14 cellular contexts compared by ENCODE assay signal in genomic region chr12:11767029-11767724, GRCh38.
DNase-seq lines count a peak whose midpoint lies in the region; ATAC-seq and TF ChIP-seq lines count a peak whose summit lies in the region.
"Had no signal": no experiment of that assay in that cellular context is flagged by ENCODE, and none has a peak within 500 bp of the region (broad histone marks: within the 10 kb centered on the region; RNA-seq: fewer than 3 reads in every experiment).

No MANE protein-coding gene starts in this region.

- H3K36me3 Mint-ChIP-seq in activated T-cell treated with anti-CD3 and anti-CD28 coated beads, Interleukin-2, amount 50 U/mL, for 4 hours (ENCODE audit: insufficient read depth): peaks cover 30% of the 10 kb centered on the region
- H3K36me3 Mint-ChIP-seq in activated T-helper 2 cell treated with anti-CD3 and anti-CD28 coated beads, Interferon-gamma antibody, Interleukin-2, Interleukin-4, amounts not matched to agents 10 μg/mL and 5 μg/mL and 100 μg/mL, durations not matched to agents 14 hours and 24 hours and 36 hours (ENCODE audit: low read depth): peaks cover 72% of the 10 kb centered on the region

- no peaks in the 10 kb centered on the region for H3K9me3 Mint-ChIP-seq in activated T-cell treated with anti-CD3 and anti-CD28 coated beads, Interleukin-2, amount 50 U/mL, for 4 hours
- no peaks in the 10 kb centered on the region for H3K9me3 Mint-ChIP-seq in activated T-helper 2 cell treated with anti-CD3 and anti-CD28 coated beads, Interferon-gamma antibody, Interleukin-2, Interleukin-4, amounts not matched to agents 10 μg/mL and 5 μg/mL and 100 μg/mL, durations not matched to agents 14 hours and 24 hours and 36 hours

- H3K27me3 Mint-ChIP-seq in activated T-cell treated with anti-CD3 and anti-CD28 coated beads, Interleukin-2, amount 50 U/mL, for 4 hours (ENCODE audit: low read depth): no peaks in the 10 kb centered on the region
- no peaks in the 10 kb centered on the region for H3K27me3 Mint-ChIP-seq in activated T-helper 2 cell treated with anti-CD3 and anti-CD28 coated beads, Interferon-gamma antibody, Interleukin-2, Interleukin-4, amounts not matched to agents 10 μg/mL and 5 μg/mL and 100 μg/mL, durations not matched to agents 14 hours and 24 hours and 36 hours (ENCODE audit: low read depth)

- intact Hi-C loops in activated T-helper 2 cell treated with anti-CD3 and anti-CD28 coated beads, Interferon-gamma antibody, Interleukin-2, Interleukin-4, amounts not matched to agents 10 μg/mL and 5 μg/mL and 100 μg/mL, durations not matched to agents 14 hours and 24 hours and 36 hours (cut with micrococcal nuclease): loop anchor here (2.0 to 5.0 kb wide), 3 partner anchors 36 to 265 kb away; no protein-coding TSS in a partner anchor

- H3K36me3 ChIP-seq in liver (ENCODE audit: control insufficient read depth in 4 of 4, insufficient read depth in 3 of 4, low read depth in 1 of 4, low read length in 3 of 4) (no peaks in the 10 kb centered on the region), thoracic aorta (no peaks in the 10 kb centered on the region)

- H3K27ac Mint-ChIP-seq in activated T-helper 2 cell treated with anti-CD3 and anti-CD28 coated beads, Interferon-gamma antibody, Interleukin-2, Interleukin-4, amounts not matched to agents 10 μg/mL and 5 μg/mL and 100 μg/mL, durations not matched to agents 14 hours and 24 hours and 36 hours: peak overlapping the region; percentile 87

- H3K9me3 ChIP-seq in liver (ENCODE audit: control insufficient read depth in 4 of 4, low read length in 3 of 4): no peaks in the 10 kb centered on the region
- no peaks in the 10 kb centered on the region for H3K9me3 ChIP-seq in thoracic aorta

- ATAC-seq in activated T-cell treated with anti-CD3 and anti-CD28 coated beads, Interleukin-2, amount 50 U/mL, for 4 hours: no peak
- ATAC-seq in thoracic aorta (ENCODE audit: insufficient number of reproducible peaks, low FRiP score, low read depth) (no peak), GM18868 (IDR thresholded peaks at IDR 0.05; ENCODE audit: unreplicated experiment) (no peak), GM19328 (IDR thresholded peaks at IDR 0.05; ENCODE audit: unreplicated experiment) (no peak), GM18867 (IDR thresholded peaks at IDR 0.05; ENCODE audit: unreplicated experiment) (no peak)

- H3K27me3 ChIP-seq in liver (ENCODE audit: control insufficient read depth in 4 of 4, insufficient read depth in 4 of 4, low read length in 3 of 4) (no peaks in the 10 kb centered on the region), thoracic aorta (replicated peaks; ENCODE audit: insufficient read depth) (no peaks in the 10 kb centered on the region)

- H3K9ac ChIP-seq in liver (ENCODE audit: low read depth in 1 of 2, low read length in 2 of 2): no peak overlapping the region

- H3K4me1 Mint-ChIP-seq in activated T-cell treated with anti-CD3 and anti-CD28 coated beads, Interleukin-2, amount 50 U/mL, for 4 hours (ENCODE audit: low read depth): peaks cover 96% of the 10 kb centered on the region
- H3K4me1 Mint-ChIP-seq in activated T-helper 2 cell treated with anti-CD3 and anti-CD28 coated beads, Interferon-gamma antibody, Interleukin-2, Interleukin-4, amounts not matched to agents 10 μg/mL and 5 μg/mL and 100 μg/mL, durations not matched to agents 14 hours and 24 hours and 36 hours (ENCODE audit: low read depth): peaks cover 84% of the 10 kb centered on the region

- peak overlapping the region; percentile 32 for H3K4me3 Mint-ChIP-seq in activated T-cell treated with anti-CD3 and anti-CD28 coated beads, Interleukin-2, amount 50 U/mL, for 4 hours
- peak overlapping the region; percentile 63 for H3K4me3 Mint-ChIP-seq in activated T-helper 2 cell treated with anti-CD3 and anti-CD28 coated beads, Interferon-gamma antibody, Interleukin-2, Interleukin-4, amounts not matched to agents 10 μg/mL and 5 μg/mL and 100 μg/mL, durations not matched to agents 14 hours and 24 hours and 36 hours (ENCODE audit: low read depth)

- DNase-seq in activated T-cell treated with anti-CD3 and anti-CD28 coated beads, Interleukin-2, amount 50 U/mL, for 4 hours: no peak
- DNase-seq in activated T-cell treated with anti-CD3 and anti-CD28 coated beads for 4 hours (no peak), thoracic aorta (ENCODE audit: low spot score) (no peak)
- DNase-seq in activated T-helper 2 cell treated with anti-CD3 and anti-CD28 coated beads, Interferon-gamma antibody, Interleukin-2, Interleukin-4, amounts not matched to agents 10 μg/mL and 5 μg/mL and 100 μg/mL, durations not matched to agents 14 hours and 24 hours and 36 hours (ENCODE audit: low spot score): no peak
- DNase-seq: activated CD4-positive, alpha-beta T cell treated with anti-CD3 and anti-CD28 coated beads for 48 hours; cerebellar nuclear complex; HCEC 1CT; NCI-H1694; stimulated activated CD4-positive, alpha-beta T cell treated with anti-CD3 and anti-CD28 coated beads, Interleukin-1b, Interleukin-23, amount 100 ng/mL, for 48 hours had no signal

- peaks cover 0 to 20% (median 12%) of the 10 kb centered on the region in 4 donors for H3K4me1 ChIP-seq in liver (ENCODE audit: control insufficient read depth in 4 of 4, insufficient read depth in 4 of 4, low read length in 3 of 4)
- H3K4me1 ChIP-seq in thoracic aorta (ENCODE audit: control insufficient read depth in 1 of 2, low read depth in 2 of 2): peaks cover 63 to 88% of the 10 kb centered on the region in 2 donors

- WGBS in liver: 66% methylated on average over 4 of the region's 4 CpGs

- no peak for TF ChIP-seq CTCF in liver (IDR thresholded peaks at IDR 0.05; ENCODE audit: low read depth, low read length, missing input control)
- no peak for TF ChIP-seq CTCF in thoracic aorta (IDR thresholded peaks at IDR 0.05)

- no peak for TF ChIP-seq RAD21 in liver (IDR thresholded peaks at IDR 0.05)

- H3K27ac ChIP-seq in liver (ENCODE audit: low read depth in 1 of 2, low read length in 2 of 2) (peak overlapping the region; percentile 37 to 74), thoracic aorta (peak overlapping the region; percentile 94 to 97)
- H3K27ac ChIP-seq: RWPE1 had no signal

- no peak overlapping the region for H3K4me3 ChIP-seq in liver (ENCODE audit: low read depth in 1 of 3, low read length in 3 of 3)
- H3K4me3 ChIP-seq in thoracic aorta: no peak overlapping the region

TF ChIP-seq in liver, 16 proteins besides CTCF, POLR2A, EP300 and RAD21:
- TF ChIP-seq GABPA (IDR thresholded peaks at IDR 0.05 in 1 of 2, conservative IDR thresholded peaks at IDR 0.05 in 1 of 2) (no peak), HNF4A (conservative IDR thresholded peaks at IDR 0.05) (peak; percentile 81 to 92), ATF3 (IDR thresholded peaks at IDR 0.05) (no peak), ZBTB33 (IDR thresholded peaks at IDR 0.05) (no peak), SP1 (IDR thresholded peaks at IDR 0.05) (peak; percentile 28), RXRA (IDR thresholded peaks at IDR 0.05) (peak; percentile 64 to 67), EGR1 (IDR thresholded peaks at IDR 0.05; ENCODE audit: low read depth in 2 of 2) (no peak), FOXA1 (IDR thresholded peaks at IDR 0.05) (no peak), HNF4G (IDR thresholded peaks at IDR 0.05) (peak; percentile 57), MAX (IDR thresholded peaks at IDR 0.05) (peak; percentile 26)
